11 cellular contexts compared by ENCODE assay signal in the genomic region with DNA sequence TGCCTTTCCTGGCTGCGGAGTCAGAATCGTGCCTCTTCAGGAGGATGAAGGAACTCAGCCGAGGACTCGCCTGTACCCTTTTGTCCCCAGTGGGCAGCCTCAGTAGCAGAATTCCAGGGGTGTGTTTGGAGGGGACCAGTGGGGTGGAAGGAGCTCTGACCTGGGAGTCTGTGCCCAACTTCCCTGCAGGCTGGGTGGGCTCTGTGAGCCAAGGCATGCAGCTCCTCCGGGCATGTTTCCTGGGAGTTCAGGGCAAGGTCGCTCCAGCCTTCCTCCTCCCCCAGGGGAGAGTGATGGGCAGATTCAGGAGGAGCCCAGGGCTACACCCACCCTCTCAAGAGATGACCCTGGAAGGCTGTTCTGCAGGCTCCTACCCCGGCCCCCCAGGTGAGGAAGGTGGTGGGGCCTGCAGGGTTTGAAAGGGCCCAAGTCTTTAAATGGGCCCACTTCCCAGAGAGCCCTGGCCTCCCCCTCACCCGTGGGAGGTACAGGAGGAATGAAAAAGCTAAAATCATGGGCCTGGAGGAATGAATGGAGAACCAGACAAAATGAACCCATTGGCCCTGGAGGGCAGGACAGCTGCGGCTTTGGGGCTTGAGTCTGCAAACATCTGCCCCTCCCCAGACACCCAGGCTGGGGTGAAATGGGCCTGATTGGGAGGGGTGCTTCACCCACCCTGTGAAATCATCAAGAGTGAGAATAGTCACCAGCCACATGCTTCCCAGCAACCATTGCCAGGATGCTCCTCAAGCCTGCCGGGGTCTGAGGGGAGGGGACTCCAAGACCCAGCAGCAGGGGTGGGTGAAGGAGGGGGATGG.
"Had no signal": no experiment of that assay in that cellular context is flagged by ENCODE, and none has a peak within 500 bp of the region (broad histone marks: within the 10 kb centered on the region; RNA-seq: fewer than 3 reads in every experiment).

No MANE protein-coding gene starts in this region.

- DNase-seq: colonic mucosa; dermis blood vessel endothelial cell; foreskin melanocyte; left colon; left ventricle myocardium superior; mesenchymal stem cell; naive thymus-derived CD8-positive, alpha-beta T cell; nucleus accumbens; ovary; stimulated activated CD4-positive, alpha-beta T cell treated with anti-CD3 and anti-CD28 coated beads, Interleukin-4, amount 100 ng/mL, for 1 hour; testis had no signal
